Comparison of ENCODE assay signal across 8 cellular contexts in the genomic region with DNA sequence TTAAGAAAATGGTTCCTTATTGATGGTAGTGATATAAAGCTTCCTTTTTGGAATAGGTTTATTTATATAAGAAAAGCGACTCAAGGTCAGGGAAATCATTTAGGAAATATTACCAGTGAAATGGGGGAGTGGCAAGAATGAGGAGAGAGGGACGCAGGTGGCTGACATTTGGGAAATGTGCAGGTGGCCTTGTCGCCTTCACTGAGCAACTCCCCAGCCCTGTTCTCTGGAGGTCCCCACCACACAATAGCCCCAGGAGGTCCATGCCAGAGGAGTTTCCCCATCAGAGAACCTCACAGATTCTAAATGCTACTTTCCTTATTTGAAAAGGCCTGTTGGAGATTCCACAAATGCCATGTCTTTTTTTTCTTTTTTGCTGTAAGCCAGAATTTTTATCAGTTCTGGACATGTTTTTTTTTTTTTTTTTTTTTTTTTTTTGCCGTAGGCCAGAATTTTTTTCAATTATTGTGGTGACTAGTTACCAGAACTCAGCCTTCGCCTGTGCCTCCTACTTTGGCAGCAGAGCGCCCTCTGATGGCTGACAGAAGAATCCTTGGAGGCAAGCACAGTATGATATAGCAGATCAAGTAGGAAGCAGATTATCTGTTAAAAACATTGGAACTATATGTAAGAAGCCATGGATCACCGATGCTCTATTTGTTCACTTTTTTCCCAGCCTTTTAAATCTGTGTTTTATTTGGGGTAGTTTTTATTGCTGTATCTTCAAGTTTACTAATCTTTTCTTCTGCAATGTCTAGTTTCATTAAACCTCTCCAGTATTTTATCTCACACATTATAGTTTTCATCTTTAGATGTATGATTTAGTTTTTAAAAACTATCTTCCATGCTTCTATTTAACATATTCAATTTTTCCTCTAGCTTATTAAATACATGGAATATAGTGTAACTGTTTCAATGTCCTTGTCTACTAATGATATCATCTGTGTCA. TPM values are rescaled to one million over a fixed set of nuclear protein-coding genes. Genes with fewer than 3 reads are reported as not detected.
DNase-seq lines count a peak whose midpoint lies in the region; ATAC-seq, FAIRE-seq and TF ChIP-seq lines count a peak whose summit lies in the region.

No MANE protein-coding gene starts in this region.

- H4K20me1 ChIP-seq in MM.1S (ENCODE audit: insufficient read depth, low read length) (no peaks in the 10 kb centered on the region), SK-N-SH (ENCODE audit: insufficient read depth) (no peaks in the 10 kb centered on the region)

- peak; percentile 69 for TF ChIP-seq RAD21 in SK-N-SH (IDR thresholded peaks at IDR 0.05; ENCODE audit: low read length)

- H3F3A ChIP-seq in MM.1S (ENCODE audit: insufficient read depth, low read length) = peaks cover 3% of the 10 kb centered on the region; the same call in 1 of the 2 replicates
- no peaks in the 10 kb centered on the region for H3F3A ChIP-seq in SK-N-SH (replicated peaks; ENCODE audit: insufficient read depth)

- POLR2A ChIA-PET in SK-N-SH (lab: Yijun Ruan, JAX) = no interaction called here
- POLR2A ChIA-PET in activated naive CD8-positive, alpha-beta T cell treated with anti-CD3 and anti-CD28 coated beads, Interleukin-2, amount 10 ng/mL, durations not matched to agents 7 days and 5 days (lab: Charles Lee) = no interaction called here

- H3K4me1 ChIP-seq in MM.1S (ENCODE audit: low read length) (peaks cover 12% of the 10 kb centered on the region), SK-N-SH (ENCODE audit: control insufficient read depth in 1 of 2, insufficient read depth in 2 of 2, low read depth in 1 of 2, low read length in 1 of 2) (no peaks in the 10 kb centered on the region), cardiac muscle cell (ENCODE audit: low read depth) (peaks cover 10% of the 10 kb centered on the region)

- no peak for TF ChIP-seq EP300 in SK-N-SH (IDR thresholded peaks at IDR 0.05; ENCODE audit: borderline replicate concordance in 1 of 2, low read depth in 1 of 2, low read length in 1 of 2)

- no peaks in the 10 kb centered on the region for H3K27me3 ChIP-seq in MM.1S (replicated peaks; ENCODE audit: insufficient read depth, low read length)
- H3K27me3 ChIP-seq in SK-N-SH (ENCODE audit: insufficient read depth) = no peaks in the 10 kb centered on the region; the same call in 1 of the 2 replicates
- H3K27me3 ChIP-seq in cardiac muscle cell = no peaks in the 10 kb centered on the region

- peaks cover 3% of the 10 kb centered on the region for H3K9me3 Mint-ChIP-seq in activated naive CD8-positive, alpha-beta T cell treated with anti-CD3 and anti-CD28 coated beads, Interleukin-2, amount 10 ng/mL, durations not matched to agents 7 days and 5 days

- TF ChIP-seq CTCF in AG10803 (conservative IDR thresholded peaks at IDR 0.05; ENCODE audit: low read length) (peak; percentile 67), MM.1S (IDR thresholded peaks at IDR 0.05; ENCODE audit: low read length) (peak; percentile 87), SK-N-SH (IDR thresholded peaks at IDR 0.05) (peak; percentile 75), cardiac muscle cell (IDR thresholded peaks at IDR 0.05; ENCODE audit: low read depth, low read length) (peak; percentile 88), lower leg skin (IDR thresholded peaks at IDR 0.05) (no peak)

- intact Hi-C loops in sciatic nerve (cut with DNase I) (no loop called here), lower leg skin (cut with DNase I; ENCODE audit: low total_unique reads) (no loop called here)

- WGBS in SK-N-SH (ENCODE audit: low lambda C conversion rate) = 20% methylated on average over 7 of the region's 7 CpGs
- WGBS in lower leg skin, 2 donors = 31 to 37% methylated on average over 7 of the region's 7 CpGs

- no peak overlapping the region for H3K4me2 ChIP-seq in MM.1S (ENCODE audit: low read depth, low read length)
- H3K4me2 ChIP-seq in SK-N-SH = no peak overlapping the region

- no peak for TF ChIP-seq POLR2A in lower leg skin (IDR thresholded peaks at IDR 0.05)

- H3K9ac ChIP-seq in MM.1S (ENCODE audit: low read length) = no peak overlapping the region
- no peak overlapping the region for H3K9ac ChIP-seq in SK-N-SH

- FAIRE-seq in GM19239 (lab: Jason Lieb, UNC) = peak; percentile 83

- no peaks in the 10 kb centered on the region for H3K27me3 Mint-ChIP-seq in activated naive CD8-positive, alpha-beta T cell treated with anti-CD3 and anti-CD28 coated beads, Interleukin-2, amount 10 ng/mL, durations not matched to agents 7 days and 5 days

- H3K9me2 ChIP-seq in MM.1S (replicated peaks; ENCODE audit: insufficient read depth, low read length) (no peaks in the 10 kb centered on the region), SK-N-SH (no peaks in the 10 kb centered on the region)

- ATAC-seq in activated naive CD8-positive, alpha-beta T cell treated with anti-CD3 and anti-CD28 coated beads, Interleukin-2, amount 10 ng/mL, durations not matched to agents 7 days and 5 days (ENCODE audit: low read depth) = peak; percentile 78
- peak; percentile 44 for ATAC-seq in sciatic nerve

- no peaks in the 10 kb centered on the region for H3K9me3 ChIP-seq in MM.1S (replicated peaks; ENCODE audit: insufficient read depth, low read length)
- no peaks in the 10 kb centered on the region for H3K9me3 ChIP-seq in SK-N-SH
- no peaks in the 10 kb centered on the region for H3K9me3 ChIP-seq in cardiac muscle cell (ENCODE audit: low read depth)

- H3K4me3 Mint-ChIP-seq in activated naive CD8-positive, alpha-beta T cell treated with anti-CD3 and anti-CD28 coated beads, Interleukin-2, amount 10 ng/mL, durations not matched to agents 7 days and 5 days = no peak overlapping the region

- peak; percentile 56 for DNase-seq in AG10803 (ENCODE audit: low read depth)
- DNase-seq in GM19239 (ENCODE audit: insufficient read length, low spot score) = peak; percentile 28
- peak; percentile 71 for DNase-seq in MM.1S
- peak; percentile 45 for DNase-seq in SK-N-SH
- peak; percentile 52 for DNase-seq in activated naive CD8-positive, alpha-beta T cell treated with anti-CD3 and anti-CD28 coated beads, Interleukin-2, amount 10 ng/mL, durations not matched to agents 7 days and 5 days
- peak; percentile 81 to 86 for DNase-seq in cardiac muscle cell (ENCODE audit: low read depth in 1 of 2, low spot score in 1 of 2)
- DNase-seq in sciatic nerve (ENCODE audit: low spot score) = peak; percentile 63
- no peak for DNase-seq in lower leg skin (ENCODE audit: low spot score in 2 of 2)

- peaks cover 2% of the 10 kb centered on the region for H3K36me3 Mint-ChIP-seq in activated naive CD8-positive, alpha-beta T cell treated with anti-CD3 and anti-CD28 coated beads, Interleukin-2, amount 10 ng/mL, durations not matched to agents 7 days and 5 days

- CTCF ChIA-PET in SK-N-SH (lab: Yijun Ruan, JAX) = interaction anchor here (0.6 to 2.5 kb wide), 27 partner anchors 8 to 390 kb away, joined by 3 to 12 read pairs (median 4); no protein-coding TSS in a partner anchor

- H3K4me1 Mint-ChIP-seq in activated naive CD8-positive, alpha-beta T cell treated with anti-CD3 and anti-CD28 coated beads, Interleukin-2, amount 10 ng/mL, durations not matched to agents 7 days and 5 days = peaks cover 4% of the 10 kb centered on the region

- H2AFZ ChIP-seq in MM.1S (ENCODE audit: low read length) = no peak overlapping the region
- no peak overlapping the region for H2AFZ ChIP-seq in SK-N-SH (ENCODE audit: low read depth)

- no peaks in the 10 kb centered on the region for H3K36me3 ChIP-seq in MM.1S (replicated peaks; ENCODE audit: insufficient read depth, low read length)
- H3K36me3 ChIP-seq in SK-N-SH (replicated peaks in 1 of 2; ENCODE audit: control insufficient read depth in 1 of 2, insufficient read depth in 2 of 2, low read length in 1 of 2) = no peaks in the 10 kb centered on the region
- H3K36me3 ChIP-seq in cardiac muscle cell = no peaks in the 10 kb centered on the region

- H3K79me2 ChIP-seq in MM.1S (ENCODE audit: low read length) (no peaks in the 10 kb centered on the region), SK-N-SH (ENCODE audit: insufficient read depth) (no peaks in the 10 kb centered on the region)

- no peak overlapping the region for H3K27ac ChIP-seq in MM.1S (ENCODE audit: low read length)
- no peak overlapping the region for H3K27ac ChIP-seq in SK-N-SH (ENCODE audit: low read depth in 2 of 2, low read length in 1 of 2)
- H3K27ac ChIP-seq in cardiac muscle cell = no peak overlapping the region

- H3K27ac Mint-ChIP-seq in activated naive CD8-positive, alpha-beta T cell treated with anti-CD3 and anti-CD28 coated beads, Interleukin-2, amount 10 ng/mL, durations not matched to agents 7 days and 5 days = no peak overlapping the region

- H3K4me3 ChIP-seq in AG10803 (ENCODE audit: low read length) = no peak overlapping the region
- no peak overlapping the region for H3K4me3 ChIP-seq in MM.1S (ENCODE audit: low read length)
- peak overlapping the region in 1 of 2 experiments; percentile 20; a peak in 1 of 4 replicates for H3K4me3 ChIP-seq in SK-N-SH (ENCODE audit: low read depth in 2 of 2, low read length in 1 of 2)
- no peak overlapping the region for H3K4me3 ChIP-seq in cardiac muscle cell
- H3K4me3 ChIP-seq in lower leg skin (ENCODE audit: low read depth, poor library complexity, severe bottlenecking) = no peak overlapping the region

TF ChIP-seq in SK-N-SH, 30 proteins besides CTCF, POLR2A, EP300 and RAD21:
- TF ChIP-seq SMC3 (IDR thresholded peaks at IDR 0.05; ENCODE audit: low read depth, low read length) (peak; percentile 48), TCF12 (IDR thresholded peaks at IDR 0.05) (no peak), RFX5 (IDR thresholded peaks at IDR 0.05; ENCODE audit: low read length) (no peak), ELF1 (IDR thresholded peaks at IDR 0.05) (no peak), FOXM1 (IDR thresholded peaks at IDR 0.05; ENCODE audit: low read depth) (no peak), FOSL2 (IDR thresholded peaks at IDR 0.05; ENCODE audit: borderline replicate concordance, low read depth) (no peak), TAF1 (IDR thresholded peaks at IDR 0.05; ENCODE audit: borderline replicate concordance, low read depth, low read length) (no peak)

RNA-seq across cellular contexts. Expression of gene OPALIN, which starts 18.6 kb away (rescaled TPM):
- polyA plus RNA-seq in SK-N-SH (2012; rRNA removed) (not detected in 2 replicates), cardiac muscle cell (not detected in 2 replicates)
- not detected in 2 replicates for polyA plus RNA-seq in SK-N-SH (2012; cell fraction: cytosol; rRNA removed)
- not detected in 2 replicates for polyA plus RNA-seq in SK-N-SH (2012; cell fraction: nucleus; rRNA removed)
- total RNA-seq in activated naive CD8-positive, alpha-beta T cell treated with anti-CD3 and anti-CD28 coated beads, Interleukin-2, amount 10 ng/mL, durations not matched to agents 7 days and 5 days = not detected
- total RNA-seq in cardiac muscle cell (not detected in 2 replicates), sciatic nerve (not detected), lower leg skin (not detected)

RNA-seq across cellular contexts. Expression of gene DNTT, which starts 36.0 kb away (rescaled TPM):
- polyA plus RNA-seq in SK-N-SH (2012; rRNA removed) = not detected in 2 replicates
- not detected in 2 replicates for polyA plus RNA-seq in SK-N-SH (2012; cell fraction: cytosol; rRNA removed)
- polyA plus RNA-seq in SK-N-SH (2012; cell fraction: nucleus; rRNA removed) = not detected in 2 replicates
- total RNA-seq in activated naive CD8-positive, alpha-beta T cell treated with anti-CD3 and anti-CD28 coated beads, Interleukin-2, amount 10 ng/mL, durations not matched to agents 7 days and 5 days = not detected
- total RNA-seq in cardiac muscle cell = not detected in 2 replicates
- polyA plus RNA-seq in cardiac muscle cell = not detected in 2 replicates
- total RNA-seq in sciatic nerve = not detected
- total RNA-seq in lower leg skin = not detected

Comparison
In these comparisons a context has a peak if more than half of its experiments do, and no peak if none do; other contexts are left out.
1. DNase-seq: peak in AG10803 (single experiment), GM19239 (single experiment), MM.1S (single experiment), SK-N-SH (single experiment), activated naive CD8-positive, alpha-beta T cell treated with anti-CD3 and anti-CD28 coated beads, Interleukin-2, amount 10 ng/mL, durations not matched to agents 7 days and 5 days (single experiment), cardiac muscle cell (2 of 2) and sciatic nerve (single experiment); none in lower leg skin (0 of 2).
2. CTCF ChIP-seq: peak in AG10803 (single experiment), MM.1S (single experiment), SK-N-SH (single experiment) and cardiac muscle cell (single experiment); none in lower leg skin (0 of 3).